Comparison of ENCODE assay signal across 23 cellular contexts in the genomic region with DNA sequence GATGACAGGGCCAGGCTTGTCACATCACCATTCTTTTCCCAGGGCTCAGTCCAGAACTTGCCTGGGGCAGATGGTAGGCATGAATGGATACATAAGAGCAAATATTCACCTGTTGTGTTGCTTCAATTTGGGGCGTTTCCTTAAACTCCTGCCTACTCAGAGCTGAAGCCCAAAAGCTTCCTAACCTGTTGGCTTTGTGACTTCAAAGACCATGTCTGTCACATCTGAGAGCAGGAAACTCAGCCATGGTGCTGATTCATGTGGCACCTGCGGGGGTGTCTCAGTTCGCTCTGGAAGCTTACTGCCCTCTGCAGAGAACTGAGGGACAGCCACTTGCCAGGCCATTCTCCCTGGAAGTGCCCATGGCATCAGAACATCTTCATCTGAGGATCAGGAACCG.
A peak's percentile ranks its signal among the peaks of the same experiment; 100 is the strongest.
DNase-seq lines count a peak whose midpoint lies in the region; ATAC-seq and TF ChIP-seq lines count a peak whose summit lies in the region.
"Had no signal": no experiment of that assay in that cellular context is flagged by ENCODE, and none has a peak within 500 bp of the region (broad histone marks: within the 10 kb centered on the region; RNA-seq: fewer than 3 reads in every experiment).

No MANE protein-coding gene starts in this region.

- no peak overlapping the region for H3K4me3 ChIP-seq in neural progenitor cell
- H3K4me3 ChIP-seq: colonic mucosa, sigmoid colon, thyroid gland had no signal

- no peak overlapping the region for H3K4me2 ChIP-seq in neural progenitor cell

- CTCF ChIA-PET in CD4-positive, alpha-beta T cell (lab: Charles Lee) = no interaction called here
- CTCF ChIA-PET in T-cell (lab: Charles Lee) = no interaction called here

- no peaks in the 10 kb centered on the region for H3K9me3 ChIP-seq in CD4-positive, alpha-beta T cell (ENCODE audit: control insufficient read depth, low read length)
- H3K9me3 ChIP-seq in neural progenitor cell (ENCODE audit: low read depth) = no peaks in the 10 kb centered on the region
- H3K9me3 ChIP-seq: colonic mucosa, sigmoid colon, thyroid gland had no signal

- H3K79me2 ChIP-seq in neural progenitor cell (ENCODE audit: low read depth) = no peaks in the 10 kb centered on the region

- H3K27me3 ChIP-seq in CD4-positive, alpha-beta T cell (ENCODE audit: control insufficient read depth, insufficient read depth, low read length) = no peaks in the 10 kb centered on the region
- H3K27me3 ChIP-seq in neural progenitor cell = no peaks in the 10 kb centered on the region
- H3K27me3 ChIP-seq: colonic mucosa, sigmoid colon, thyroid gland had no signal

- POLR2A ChIA-PET in CD4-positive, alpha-beta T cell (lab: Charles Lee) = no interaction called here
- POLR2A ChIA-PET in T-cell (lab: Charles Lee) = no interaction called here
- POLR2A ChIA-PET in naive thymus-derived CD8-positive, alpha-beta T cell (lab: Charles Lee) = interaction anchor here (0.6 kb wide), 1 partner anchor 77 kb away, joined by 4 read pairs; no protein-coding TSS in a partner anchor

- intact Hi-C loops in CD4-positive, alpha-beta T cell (cut with DNase I, micrococcal nuclease) = no loop called here

- DNase-seq in NCI-H146 (lab: John Stamatoyannopoulos, UW) (peak; percentile 2), NCI-H146 treated with DMSO at 0.1 percent for 48 hours (lab: John Stamatoyannopoulos, UW; ENCODE audit: unreplicated experiment) (no peak), T-cell (peak in 9 of 34 experiments; percentile 2 to 15 (median 10)), neural progenitor cell (ENCODE audit: low spot score) (no peak)
- DNase-seq in CD4-positive, alpha-beta T cell = no peak
- DNase-seq in naive thymus-derived CD8-positive, alpha-beta T cell = peak in 6 of 10 donors; percentile 2 to 46 (median 26)
- DNase-seq: 8988T; activated CD8-positive, alpha-beta memory T cell treated with anti-CD3 and anti-CD28 coated beads for 24 hours; amniotic stem cell; colonic mucosa; DMS53; GF-D8; KBM-7; NCI-H187; NCI-H748 treated with DMSO at 0.1 percent for 48 hours; SHP77; sigmoid colon; stimulated activated naive CD4-positive, alpha-beta T cell treated with Interleukin-2 at 50 U/mL for 16 hours; thyroid gland had no signal

- no peak overlapping the region for H3K27ac ChIP-seq in CD4-positive, alpha-beta T cell (ENCODE audit: low read depth, low read length)
- no peak overlapping the region for H3K27ac ChIP-seq in neural progenitor cell
- H3K27ac ChIP-seq: colonic mucosa, sigmoid colon, thyroid gland had no signal

- TF ChIP-seq CTCF in CD4-positive, alpha-beta T cell (IDR thresholded peaks at IDR 0.05) = no peak
- no peak for TF ChIP-seq CTCF in neural progenitor cell (IDR thresholded peaks at IDR 0.05)

- H3K27ac Mint-ChIP-seq in CD4-positive, alpha-beta T cell = no peak overlapping the region
- H3K27ac Mint-ChIP-seq in T-cell = no peak overlapping the region
- H3K27ac Mint-ChIP-seq in naive thymus-derived CD8-positive, alpha-beta T cell = no peak overlapping the region
- no peak overlapping the region for H3K27ac Mint-ChIP-seq in neural progenitor cell
- H3K27ac Mint-ChIP-seq: activated T-helper 2 cell treated with anti-CD3 and anti-CD28 coated beads, Interferon-gamma antibody, Interleukin-2, Interleukin-4, amounts not matched to agents 10 μg/mL and 5 μg/mL and 100 μg/mL, durations not matched to agents 14 hours and 24 hours and 36 hours had no signal

- no peaks in the 10 kb centered on the region for H4K20me1 ChIP-seq in neural progenitor cell (ENCODE audit: low read depth)

- no peak overlapping the region for H2AFZ ChIP-seq in neural progenitor cell (replicated peaks)

- no peaks in the 10 kb centered on the region for H3K36me3 Mint-ChIP-seq in CD4-positive, alpha-beta T cell (ENCODE audit: low read depth)
- H3K36me3 Mint-ChIP-seq in T-cell (no peaks in the 10 kb centered on the region), neural progenitor cell (no peaks in the 10 kb centered on the region)
- no peaks in the 10 kb centered on the region for H3K36me3 Mint-ChIP-seq in naive thymus-derived CD8-positive, alpha-beta T cell

- no peaks in the 10 kb centered on the region for H3K27me3 Mint-ChIP-seq in CD4-positive, alpha-beta T cell
- H3K27me3 Mint-ChIP-seq in T-cell (no peaks in the 10 kb centered on the region), neural progenitor cell (ENCODE audit: insufficient read depth, low read depth) (peaks cover 15% of the 10 kb centered on the region)
- no peaks in the 10 kb centered on the region for H3K27me3 Mint-ChIP-seq in naive thymus-derived CD8-positive, alpha-beta T cell

- H3K4me1 ChIP-seq in neural progenitor cell = no peaks in the 10 kb centered on the region
- H3K4me1 ChIP-seq: colonic mucosa, sigmoid colon, thyroid gland had no signal

- no peaks in the 10 kb centered on the region for H3F3A ChIP-seq in neural progenitor cell (ENCODE audit: low read depth)

- no peak overlapping the region for H3K4me3 Mint-ChIP-seq in CD4-positive, alpha-beta T cell
- no peak overlapping the region for H3K4me3 Mint-ChIP-seq in T-cell
- H3K4me3 Mint-ChIP-seq in naive thymus-derived CD8-positive, alpha-beta T cell = no peak overlapping the region
- H3K4me3 Mint-ChIP-seq in neural progenitor cell = no peak overlapping the region
- H3K4me3 Mint-ChIP-seq: neural crest cell had no signal

- H3K9ac ChIP-seq in neural progenitor cell = no peak overlapping the region

- peaks cover 7% of the 10 kb centered on the region for H3K4me1 Mint-ChIP-seq in CD4-positive, alpha-beta T cell (ENCODE audit: low read depth)
- H3K4me1 Mint-ChIP-seq in T-cell (peaks cover 10 to 11% (median 11%) of the 10 kb centered on the region in 3 donors), neural progenitor cell (peaks cover 5% of the 10 kb centered on the region)
- peaks cover 5 to 14% (median 9%) of the 10 kb centered on the region in 4 donors for H3K4me1 Mint-ChIP-seq in naive thymus-derived CD8-positive, alpha-beta T cell
- H3K4me1 Mint-ChIP-seq: neural crest cell had no signal

- no peaks in the 10 kb centered on the region for H3K9me3 Mint-ChIP-seq in CD4-positive, alpha-beta T cell
- no peaks in the 10 kb centered on the region for H3K9me3 Mint-ChIP-seq in T-cell
- no peaks in the 10 kb centered on the region for H3K9me3 Mint-ChIP-seq in naive thymus-derived CD8-positive, alpha-beta T cell
- no peaks in the 10 kb centered on the region for H3K9me3 Mint-ChIP-seq in neural progenitor cell
- H3K9me3 Mint-ChIP-seq: activated T-helper 2 cell treated with anti-CD3 and anti-CD28 coated beads, Interferon-gamma antibody, Interleukin-2, Interleukin-4, amounts not matched to agents 10 μg/mL and 5 μg/mL and 100 μg/mL, durations not matched to agents 14 hours and 24 hours and 36 hours; neural crest cell had no signal

- ATAC-seq in CD4-positive, alpha-beta T cell (ENCODE audit: poor library complexity) = peak; percentile 71
- ATAC-seq in T-cell (replicated peaks in 1 of 4) (peak; percentile 49 to 84 (median 66)), GM19455 (IDR thresholded peaks at IDR 0.05; ENCODE audit: unreplicated experiment) (no peak), GM21381 (IDR thresholded peaks at IDR 0.05; ENCODE audit: unreplicated experiment) (no peak)
- ATAC-seq in naive thymus-derived CD8-positive, alpha-beta T cell = peak; percentile 67 to 92

- H3K36me3 ChIP-seq in neural progenitor cell = no peaks in the 10 kb centered on the region
- H3K36me3 ChIP-seq: colonic mucosa, sigmoid colon, thyroid gland had no signal

Comparison
In these comparisons a context has a peak if more than half of its experiments do, and no peak if none do; other contexts are left out.
1. DNase-seq: peak in NCI-H146 (single experiment) and naive thymus-derived CD8-positive, alpha-beta T cell (6 of 10); none in NCI-H146 treated with DMSO at 0.1 percent for 48 hours (single experiment), CD4-positive, alpha-beta T cell (0 of 10) and neural progenitor cell (single experiment).
2. ATAC-seq: peak in CD4-positive, alpha-beta T cell (single experiment), T-cell (4 of 4) and naive thymus-derived CD8-positive, alpha-beta T cell (2 of 2); none in GM19455 (single experiment) and GM21381 (single experiment).